15 cellular contexts compared by ENCODE assay signal in the genomic region with DNA sequence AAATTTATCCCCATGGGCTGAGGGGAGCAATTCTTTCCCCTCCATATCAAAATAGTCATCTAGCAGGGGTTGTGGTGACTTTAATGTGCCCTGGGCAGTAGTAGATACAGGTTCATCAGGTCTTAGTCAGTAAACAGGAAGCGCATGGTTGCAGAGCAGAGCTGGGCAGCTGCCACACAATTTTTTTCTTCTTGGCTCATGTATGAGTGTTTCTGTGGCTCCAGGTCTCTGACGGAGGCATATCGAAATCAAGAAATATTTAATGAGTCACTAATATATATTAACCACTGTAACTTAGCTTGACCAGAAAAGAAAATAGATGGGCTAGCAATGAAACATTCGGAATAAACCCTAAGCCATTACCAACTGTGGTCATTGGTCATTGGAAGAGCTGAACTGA.
DNase-seq lines count a peak whose midpoint lies in the region; ATAC-seq and TF ChIP-seq lines count a peak whose summit lies in the region.
"Had no signal": no experiment of that assay in that cellular context is flagged by ENCODE, and none has a peak within 500 bp of the region (broad histone marks: within the 10 kb centered on the region; RNA-seq: fewer than 3 reads in every experiment).

No MANE protein-coding gene starts in this region.

- H3K36me3 ChIP-seq in GM23248 (ENCODE audit: low read depth) (no peaks in the 10 kb centered on the region), adipocyte (ENCODE audit: control insufficient read depth, insufficient read depth, low read length, severe bottlenecking) (no peaks in the 10 kb centered on the region), gastrocnemius medialis (no peaks in the 10 kb centered on the region)
- H3K36me3 ChIP-seq: left ventricle myocardium inferior, WERI-Rb-1 had no signal

- no peaks in the 10 kb centered on the region for H4K20me1 ChIP-seq in GM23248 (ENCODE audit: insufficient read depth)

- WGBS in GM23248 (ENCODE audit: low coverage in 1 of 2, low lambda C conversion rate in 2 of 2, missing lambda C conversion rate in 2 of 2), 2 experiments: 4 to 5% methylated on average over 4 of the region's 4 CpGs

- H3K4me2 ChIP-seq in GM23248 (ENCODE audit: unreplicated experiment): peak overlapping the region; percentile 59

- no peak for ATAC-seq in gastrocnemius medialis
- ATAC-seq in activated T-helper 17 cell treated with anti-CD3 and anti-CD28 coated beads, Interleukin-2, amount 50 U/mL, for 72 hours (replicated peaks): no peak

- H3K27ac ChIP-seq in GM23248 (peak overlapping the region; percentile 71), gastrocnemius medialis (no peak overlapping the region)
- H3K27ac ChIP-seq: left ventricle myocardium inferior, WERI-Rb-1 had no signal

- intact Hi-C loops in gastrocnemius medialis (cut with DNase I; ENCODE audit: low total_unique reads): no loop called here

- H3K9ac ChIP-seq in GM23248: peak overlapping the region; percentile 37; the same call in 1 of the 2 replicates
- no peak overlapping the region for H3K9ac ChIP-seq in adipocyte (ENCODE audit: low read length)

- no peaks in the 10 kb centered on the region for H3K27me3 ChIP-seq in GM23248 (replicated peaks; ENCODE audit: insufficient read depth)
- H3K27me3 ChIP-seq in adipocyte (replicated peaks; ENCODE audit: control insufficient read depth, insufficient read depth, low read length): no peaks in the 10 kb centered on the region
- H3K27me3 ChIP-seq in gastrocnemius medialis: no peaks in the 10 kb centered on the region

- no peak overlapping the region for H3K4me3 ChIP-seq in GM23248
- no peak overlapping the region for H3K4me3 ChIP-seq in adipocyte (ENCODE audit: low read length)
- H3K4me3 ChIP-seq in foreskin fibroblast (ENCODE audit: low read depth in 1 of 2, low read length in 2 of 2): no peak overlapping the region
- no peak overlapping the region for H3K4me3 ChIP-seq in gastrocnemius medialis
- H3K4me3 ChIP-seq: left ventricle myocardium inferior had no signal

- H3K9me3 Mint-ChIP-seq in type B pancreatic cell: peaks cover 8% of the 10 kb centered on the region
- no peaks in the 10 kb centered on the region for H3K9me3 Mint-ChIP-seq in activated T-helper 17 cell treated with anti-CD3 and anti-CD28 coated beads, Interleukin-2, amount 50 U/mL, for 72 hours
- H3K9me3 Mint-ChIP-seq: central memory CD8-positive, alpha-beta T cell; stimulated activated naive CD8-positive, alpha-beta T cell treated with anti-CD3 and anti-CD28 coated beads, Interleukin-15, Interleukin-2, amounts not matched to agents 100 ng/mL and 50 ng/mL, for 24 hours had no signal

- peak overlapping the region; percentile 83 for H3K27ac Mint-ChIP-seq in type B pancreatic cell
- H3K27ac Mint-ChIP-seq in activated T-helper 17 cell treated with anti-CD3 and anti-CD28 coated beads, Interleukin-2, amount 50 U/mL, for 72 hours: no peak overlapping the region
- H3K27ac Mint-ChIP-seq: stimulated activated naive CD8-positive, alpha-beta T cell treated with anti-CD3 and anti-CD28 coated beads, Interleukin-15, Interleukin-2, amounts not matched to agents 100 ng/mL and 50 ng/mL, for 24 hours had no signal

- in situ Hi-C loops in GM23248 (cut with MboI) (no loop called here), GM13976 (cut with MboI; ENCODE audit: low sequenced_read_pairs, unreplicated experiment) (no loop called here), gastrocnemius medialis (cut with MboI; ENCODE audit: low sequenced_read_pairs in 4 of 4) (no loop called here)

- H3K79me2 ChIP-seq in GM23248 (ENCODE audit: insufficient read depth): no peaks in the 10 kb centered on the region

- no peak overlapping the region for H3K4me3 Mint-ChIP-seq in type B pancreatic cell
- no peak overlapping the region for H3K4me3 Mint-ChIP-seq in activated T-helper 17 cell treated with anti-CD3 and anti-CD28 coated beads, Interleukin-2, amount 50 U/mL, for 72 hours
- H3K4me3 Mint-ChIP-seq: central memory CD8-positive, alpha-beta T cell; stimulated activated naive CD8-positive, alpha-beta T cell treated with anti-CD3 and anti-CD28 coated beads, Interleukin-15, Interleukin-2, amounts not matched to agents 100 ng/mL and 50 ng/mL, for 24 hours had no signal

- H3K9me2 ChIP-seq in GM23248 (ENCODE audit: insufficient read depth): no peaks in the 10 kb centered on the region

- no peaks in the 10 kb centered on the region for H3K36me3 Mint-ChIP-seq in type B pancreatic cell
- no peaks in the 10 kb centered on the region for H3K36me3 Mint-ChIP-seq in activated T-helper 17 cell treated with anti-CD3 and anti-CD28 coated beads, Interleukin-2, amount 50 U/mL, for 72 hours (ENCODE audit: low read depth)

- no peak overlapping the region for H2AFZ ChIP-seq in GM23248

- H3K9me3 ChIP-seq in GM23248 (ENCODE audit: low read depth) (no peaks in the 10 kb centered on the region), adipocyte (ENCODE audit: control insufficient read depth, low read length) (no peaks in the 10 kb centered on the region), gastrocnemius medialis (no peaks in the 10 kb centered on the region)
- H3K9me3 ChIP-seq: left ventricle myocardium inferior had no signal

- DNase-seq in GM23248 (peak; percentile 94), adipocyte (ENCODE audit: low read depth) (peak; percentile 30), foreskin fibroblast (peak; percentile 79), type B pancreatic cell (ENCODE audit: extremely low spot score, unreplicated experiment) (no peak), GM13976 (ENCODE audit: low spot score) (no peak), gastrocnemius medialis (no peak)
- DNase-seq: DMS79; left ventricle myocardium inferior; nucleus accumbens; SHP77 treated with DMSO at 0.1 percent for 48 hours; stimulated activated CD4-positive, alpha-beta T cell treated with anti-CD3 and anti-CD28 coated beads, Interleukin-1b, Interleukin-23, amount 100 ng/mL, for 48 hours; WERI-Rb-1 had no signal

- peaks cover 38% of the 10 kb centered on the region for H3K4me1 Mint-ChIP-seq in type B pancreatic cell (ENCODE audit: unreplicated experiment)
- no peaks in the 10 kb centered on the region for H3K4me1 Mint-ChIP-seq in activated T-helper 17 cell treated with anti-CD3 and anti-CD28 coated beads, Interleukin-2, amount 50 U/mL, for 72 hours

- no peaks in the 10 kb centered on the region for H3K27me3 Mint-ChIP-seq in type B pancreatic cell
- H3K27me3 Mint-ChIP-seq in activated T-helper 17 cell treated with anti-CD3 and anti-CD28 coated beads, Interleukin-2, amount 50 U/mL, for 72 hours: no peaks in the 10 kb centered on the region
- H3K27me3 Mint-ChIP-seq: central memory CD8-positive, alpha-beta T cell; stimulated activated naive CD8-positive, alpha-beta T cell treated with anti-CD3 and anti-CD28 coated beads, Interleukin-15, Interleukin-2, amounts not matched to agents 100 ng/mL and 50 ng/mL, for 24 hours had no signal

- no peak for TF ChIP-seq POLR2A in gastrocnemius medialis (IDR thresholded peaks at IDR 0.05)

- peaks cover 21% of the 10 kb centered on the region for H3F3A ChIP-seq in GM23248 (ENCODE audit: insufficient read depth)

- H3K4me1 ChIP-seq in GM23248 (ENCODE audit: insufficient read depth) (peaks cover 37% of the 10 kb centered on the region), adipocyte (ENCODE audit: control insufficient read depth, insufficient read depth, low read length) (peaks cover 21% of the 10 kb centered on the region), gastrocnemius medialis (peaks cover 6 to 17% of the 10 kb centered on the region in 2 donors)

- TF ChIP-seq CTCF in foreskin fibroblast (IDR thresholded peaks at IDR 0.05; ENCODE audit: low read depth, low read length): no peak
- no peak for TF ChIP-seq CTCF in type B pancreatic cell (conservative IDR thresholded peaks at IDR 0.05)
- no peak for TF ChIP-seq CTCF in GM13976 (IDR thresholded peaks at IDR 0.05; ENCODE audit: borderline replicate concordance, control extremely low read depth, extremely low read depth, insufficient read depth, missing control alignments)
- no peak for TF ChIP-seq CTCF in gastrocnemius medialis (IDR thresholded peaks at IDR 0.05 in 4 of 5, conservative IDR thresholded peaks at IDR 0.05 in 1 of 5)

Comparison
In these comparisons a context has a peak if more than half of its experiments do, and no peak if none do; other contexts are left out.
1. DNase-seq: peak in GM23248 (single experiment), adipocyte (single experiment) and foreskin fibroblast (2 of 2); none in type B pancreatic cell (single experiment), GM13976 (single experiment) and gastrocnemius medialis (0 of 2).